7 cellular contexts compared by ENCODE assay signal in genomic region chr5:142655339-142656267, GRCh38. TPM values are rescaled to one million over a fixed set of nuclear protein-coding genes. Genes with fewer than 3 reads are reported as not detected.
DNase-seq lines count a peak whose midpoint lies in the region; ATAC-seq, FAIRE-seq and TF ChIP-seq lines count a peak whose summit lies in the region.

No MANE protein-coding gene starts in this region.

- CTCF ChIA-PET in activated CD4-positive, alpha-beta memory T cell treated with anti-CD3 and anti-CD28 coated beads, Interleukin-2, amount 10 ng/mL, durations not matched to agents 7 days and 5 days (lab: Charles Lee): interaction anchor here (0.7 to 3.0 kb wide), 35 partner anchors 8 to 665 kb away, joined by 3 to 55 read pairs (median 4); no protein-coding TSS in a partner anchor

- H3K4me3 Mint-ChIP-seq in activated CD4-positive, alpha-beta memory T cell treated with anti-CD3 and anti-CD28 coated beads, Interleukin-2, amount 10 ng/mL, durations not matched to agents 7 days and 5 days: no peak overlapping the region

- H3K4me1 ChIP-seq in lower lobe of right lung: peaks cover 9% of the 10 kb centered on the region

- no peaks in the 10 kb centered on the region for H3K36me3 ChIP-seq in lower lobe of right lung

- no peak overlapping the region for H3K27ac Mint-ChIP-seq in activated CD4-positive, alpha-beta memory T cell treated with anti-CD3 and anti-CD28 coated beads, Interleukin-2, amount 10 ng/mL, durations not matched to agents 7 days and 5 days

- H3K36me3 Mint-ChIP-seq in activated CD4-positive, alpha-beta memory T cell treated with anti-CD3 and anti-CD28 coated beads, Interleukin-2, amount 10 ng/mL, durations not matched to agents 7 days and 5 days (ENCODE audit: low read depth): no peaks in the 10 kb centered on the region

- peak overlapping the region; percentile 4 to 93 (median 83) for H3K27ac ChIP-seq in dorsolateral prefrontal cortex
- H3K27ac ChIP-seq in lower lobe of right lung: peak overlapping the region; percentile 36

- H3K9me3 ChIP-seq in lower lobe of right lung: no peaks in the 10 kb centered on the region

- intact Hi-C loops in dorsolateral prefrontal cortex (cut with DNase I) (loop anchor here (1.0 kb wide), 2 partner anchors 44 kb away; no protein-coding TSS in a partner anchor), lower lobe of right lung (cut with DNase I) (loop anchor here (5.0 kb wide), 1 partner anchor 42 kb away; no protein-coding TSS in a partner anchor)

- DNase-seq in GM12892 (ENCODE audit: insufficient read length): peak; percentile 61
- DNase-seq in NCI-H69 (lab: John Stamatoyannopoulos, UW): peak; percentile 83
- peak; percentile 68 for DNase-seq in activated CD4-positive, alpha-beta memory T cell treated with anti-CD3 and anti-CD28 coated beads, Interleukin-2, amount 10 ng/mL, durations not matched to agents 7 days and 5 days
- peak; percentile 83 to 94 (median 92) for DNase-seq in dorsolateral prefrontal cortex
- peak; percentile 85 for DNase-seq in lower lobe of right lung
- peak; percentile 32 for DNase-seq in stimulated activated CD8-positive, alpha-beta memory T cell treated with anti-CD3 and anti-CD28 coated beads, Interleukin-15, amount 100 ng/mL, for 1 hour (ENCODE audit: low read depth)

- H3K27me3 ChIP-seq in dorsolateral prefrontal cortex (no peaks in the 10 kb centered on the region), lower lobe of right lung (ENCODE audit: low read depth) (no peaks in the 10 kb centered on the region)

- H3K4me3 ChIP-seq in dorsolateral prefrontal cortex: peak overlapping the region in 8 of 59 donors; percentile 3 to 37 (median 10)
- no peak overlapping the region for H3K4me3 ChIP-seq in lower lobe of right lung

- no peaks in the 10 kb centered on the region for H3K4me1 Mint-ChIP-seq in activated CD4-positive, alpha-beta memory T cell treated with anti-CD3 and anti-CD28 coated beads, Interleukin-2, amount 10 ng/mL, durations not matched to agents 7 days and 5 days

- no peaks in the 10 kb centered on the region for H3K9me3 Mint-ChIP-seq in activated CD4-positive, alpha-beta memory T cell treated with anti-CD3 and anti-CD28 coated beads, Interleukin-2, amount 10 ng/mL, durations not matched to agents 7 days and 5 days

- TF ChIP-seq CTCF in dorsolateral prefrontal cortex (IDR thresholded peaks at IDR 0.05 in 54 of 56, conservative IDR thresholded peaks at IDR 0.05 in 2 of 56; ENCODE audit: low read depth in 1 of 56, partially characterized antibody in 56 of 56): peak in 55 of 56 donors; percentile 81 to 100 (median 99)
- TF ChIP-seq CTCF in lower lobe of right lung (IDR thresholded peaks at IDR 0.05): peak; percentile 100

- H3K27me3 Mint-ChIP-seq in activated CD4-positive, alpha-beta memory T cell treated with anti-CD3 and anti-CD28 coated beads, Interleukin-2, amount 10 ng/mL, durations not matched to agents 7 days and 5 days: peaks cover 15% of the 10 kb centered on the region

- POLR2A ChIA-PET in activated CD4-positive, alpha-beta memory T cell treated with anti-CD3 and anti-CD28 coated beads, Interleukin-2, amount 10 ng/mL, durations not matched to agents 7 days and 5 days (lab: Charles Lee): no interaction called here

- peak; percentile 80 for ATAC-seq in HG03159 (IDR thresholded peaks at IDR 0.05; ENCODE audit: unreplicated experiment)
- peak; percentile 93 to 94 for ATAC-seq in lower lobe of right lung

- peak; percentile 90 for FAIRE-seq in GM12892 (lab: Jason Lieb, UNC)

- no peak for TF ChIP-seq POLR2A in GM12892 (IDR thresholded peaks at IDR 0.05; ENCODE audit: low read depth, low read length)

RNA-seq across cellular contexts. Expression of gene FGF1, which starts 30.3 kb away (rescaled TPM):
- not detected for polyA plus RNA-seq in GM12892 (2012; ENCODE audit: missing spikeins)
- total RNA-seq in activated CD4-positive, alpha-beta memory T cell treated with anti-CD3 and anti-CD28 coated beads, Interleukin-2, amount 10 ng/mL, durations not matched to agents 7 days and 5 days: not detected
- total RNA-seq in dorsolateral prefrontal cortex (100 to 1,000 TPM in 85 of 120 experiments, 10 to 100 TPM in 35; 39.6 to 342 (median 131) TPM), lower lobe of right lung (0.97 TPM)

Comparison
In these comparisons a context has a peak if more than half of its experiments do, and no peak if none do; other contexts are left out.
1. DNase-seq: peak in every context shown above with its lines; median percentile 92 in dorsolateral prefrontal cortex; 85 in lower lobe of right lung; 83 in NCI-H69; 68 in activated CD4-positive, alpha-beta memory T cell treated with anti-CD3 and anti-CD28 coated beads, Interleukin-2, amount 10 ng/mL, durations not matched to agents 7 days and 5 days; 61 in GM12892; 32 in stimulated activated CD8-positive, alpha-beta memory T cell treated with anti-CD3 and anti-CD28 coated beads, Interleukin-15, amount 100 ng/mL, for 1 hour.
2. RNA of gene FGF1, which starts 30.3 kb away (total RNA-seq): 39.6 to 342 TPM in dorsolateral prefrontal cortex; 0.97 TPM in lower lobe of right lung (single experiment) and not detected in activated CD4-positive, alpha-beta memory T cell treated with anti-CD3 and anti-CD28 coated beads, Interleukin-2, amount 10 ng/mL, durations not matched to agents 7 days and 5 days; every median in the first group is over 10 times any median in the second.